In the genomic region with DNA sequence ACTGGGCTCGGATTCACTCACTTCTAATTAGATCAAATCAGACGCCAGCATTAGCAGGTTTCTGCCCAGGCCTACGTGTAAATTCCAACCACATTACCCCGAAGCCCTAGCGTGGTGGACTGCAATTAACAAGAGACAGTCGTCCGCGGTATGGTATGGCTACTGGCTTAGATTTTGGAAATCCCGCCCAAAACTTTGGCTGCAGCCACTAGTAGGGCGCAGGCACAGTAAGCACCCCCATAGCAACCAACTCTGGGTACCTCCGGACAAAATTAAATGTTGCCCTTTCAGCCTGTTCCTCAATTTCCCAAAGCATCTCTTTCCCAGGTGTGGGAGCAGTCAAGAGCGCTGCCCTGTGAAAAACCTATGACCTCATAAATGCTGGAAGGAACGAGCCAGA, we compare ENCODE assay signal across 8 cellular contexts. TPM values are rescaled to one million over a fixed set of nuclear protein-coding genes. Genes with fewer than 3 reads are reported as not detected.
DNase-seq lines count a peak whose midpoint lies in the region; ATAC-seq and TF ChIP-seq lines count a peak whose summit lies in the region.

No MANE protein-coding gene starts in this region.

- intact Hi-C loops in sigmoid colon (cut with DNase I), result no loop called here

- TF ChIP-seq EP300 in gastroesophageal sphincter (IDR thresholded peaks at IDR 0.05) (no peak), sigmoid colon (IDR thresholded peaks at IDR 0.05) (no peak)

- H3K9me3 ChIP-seq in gastroesophageal sphincter, result peaks cover 0 to 11% (median 0%) of the 10 kb centered on the region in 3 donors
- H3K9me3 ChIP-seq in sigmoid colon, result peaks cover 0 to 6% (median 3%) of the 10 kb centered on the region in 4 donors

- no peaks in the 10 kb centered on the region for H3K36me3 ChIP-seq in GM06990 (ENCODE audit: control insufficient read depth, insufficient read depth, low read length)
- H3K36me3 ChIP-seq in gastroesophageal sphincter, result peaks cover 0 to 18% of the 10 kb centered on the region in 2 donors
- H3K36me3 ChIP-seq in sigmoid colon, result peaks cover 0 to 7% (median 0%) of the 10 kb centered on the region in 4 donors

- no peaks in the 10 kb centered on the region for H3K27me3 ChIP-seq in GM06990 (replicated peaks; ENCODE audit: control insufficient read depth, insufficient read depth, low read length)
- H3K27me3 ChIP-seq in gastroesophageal sphincter, result no peaks in the 10 kb centered on the region
- H3K27me3 ChIP-seq in sigmoid colon, result no peaks in the 10 kb centered on the region

- H3K4me1 ChIP-seq in gastroesophageal sphincter (peaks cover 0 to 59% (median 22%) of the 10 kb centered on the region in 3 donors), sigmoid colon (peaks cover 0 to 40% (median 30%) of the 10 kb centered on the region in 4 donors)

- H3K4me3 ChIP-seq in GM06990 (replicated peaks; ENCODE audit: low read depth, low read length), result peak overlapping the region; percentile 42
- peak overlapping the region; percentile 60 for H3K4me3 ChIP-seq in WI38 (ENCODE audit: low read depth, low read length)
- peak overlapping the region; percentile 35 to 87 for H3K4me3 ChIP-seq in gastroesophageal sphincter
- peak overlapping the region; percentile 52 to 91 (median 80) for H3K4me3 ChIP-seq in sigmoid colon

- no peak for ATAC-seq in gastroesophageal sphincter
- no peak for ATAC-seq in HG02763 (IDR thresholded peaks at IDR 0.05; ENCODE audit: unreplicated experiment)
- no peak for ATAC-seq in GM21381 (IDR thresholded peaks at IDR 0.05; ENCODE audit: unreplicated experiment)

- no peak for TF ChIP-seq CTCF in GM06990 (IDR thresholded peaks at IDR 0.05; ENCODE audit: insufficient read depth, low read length, poor library complexity, severe bottlenecking)
- TF ChIP-seq CTCF in WI38 (IDR thresholded peaks at IDR 0.05; ENCODE audit: low read depth, low read length), result no peak
- no peak for TF ChIP-seq CTCF in gastroesophageal sphincter (IDR thresholded peaks at IDR 0.05)
- no peak for TF ChIP-seq CTCF in sigmoid colon (IDR thresholded peaks at IDR 0.05)

- no peak for DNase-seq in GM06990 (ENCODE audit: extremely low read depth, insufficient read length)
- no peak for DNase-seq in sigmoid colon
- no peak for DNase-seq in activated naive CD4-positive, alpha-beta T cell (lab: John Stamatoyannopoulos, UW)
- no peak for DNase-seq in activated CD4-positive, alpha-beta T cell treated with anti-CD3 and anti-CD28 coated beads for 4 hours

- H3K27ac ChIP-seq in gastroesophageal sphincter, result peak overlapping the region in 3 of 4 donors; percentile 84 to 89 (median 87)
- H3K27ac ChIP-seq in sigmoid colon, result peak overlapping the region; percentile 79 to 86 (median 82)

- 48 to 58% methylated on average over 3 to 5 of the region's 13 CpGs for WGBS in gastroesophageal sphincter (ENCODE audit: low coverage in 1 of 2), 2 donors
- WGBS in sigmoid colon, 2 donors, result 34 to 40% methylated on average over 13 of the region's 13 CpGs

- TF ChIP-seq POLR2A in gastroesophageal sphincter (IDR thresholded peaks at IDR 0.05), result no peak
- TF ChIP-seq POLR2A in sigmoid colon (IDR thresholded peaks at IDR 0.05), result no peak

RNA-seq across cellular contexts. Expression of gene RARRES1, which starts 0.7 kb away (rescaled TPM):
- total RNA-seq in gastroesophageal sphincter (100 to 1,000 TPM in 1 of 4 donors, 10 to 100 TPM in 2, 1 to 10 TPM in 1; 4.8 to 110 (median 42.7) TPM), sigmoid colon (100 to 1,000 TPM in 1 of 4 donors, 10 to 100 TPM in 2, 1 to 10 TPM in 1; 6.4 to 208 (median 26.8) TPM)
- polyA plus RNA-seq in sigmoid colon, result 10 to 100 TPM; 10.2 to 39.3 (median 14.6) TPM

RNA-seq across cellular contexts. Expression of gene LXN, which starts 59.1 kb away (rescaled TPM):
- total RNA-seq in gastroesophageal sphincter, result 10 to 100 TPM in 1 of 4 donors, 1 to 10 TPM in 3; 4.0 to 23.6 (median 6.7) TPM
- 10 to 100 TPM in 1 of 4 donors, 1 to 10 TPM in 3; 8.6 to 13.2 (median 9.0) TPM for total RNA-seq in sigmoid colon
- 10 to 100 TPM; 32.7 to 97.3 (median 74.5) TPM for polyA plus RNA-seq in sigmoid colon
